Comparison of ENCODE assay signal across 8 cellular contexts in genomic region chr9:96417610-96418073, GRCh38. TPM values are rescaled to one million over a fixed set of nuclear protein-coding genes. Genes with fewer than 3 reads are reported as not detected.
DNase-seq lines count a peak whose midpoint lies in the region; ATAC-seq, FAIRE-seq and TF ChIP-seq lines count a peak whose summit lies in the region.

No MANE protein-coding gene starts in this region.

- POLR2A ChIA-PET in GM12878 (lab: Charles Lee), result no interaction called here

- peaks cover 31% of the 10 kb centered on the region for H3K4me1 ChIP-seq in GM12878 (ENCODE audit: control insufficient read depth, insufficient read depth, low read length)
- H3K4me1 ChIP-seq in stomach, result peaks cover 19 to 48% (median 35%) of the 10 kb centered on the region in 4 donors

- TF ChIP-seq POLR2A in GM12878 (IDR thresholded peaks at IDR 0.05; ENCODE audit: low read depth, low read length) (0 out of 2 replicates have a peak, but pooled peaks have one; percentile 1), stomach (IDR thresholded peaks at IDR 0.05) (no peak)

- in situ Hi-C loops in GM12878 (cut with MboI), result loop anchor here (10.0 to 25.0 kb wide), 2 partner anchors 1087 to 1220 kb away; partner anchors contain the start of genes NCBP1, TMOD1 and TSTD2

- TF ChIP-seq CTCF in GM12878 (IDR thresholded peaks at IDR 0.05 in 2 of 3, conservative IDR thresholded peaks at IDR 0.05 in 1 of 3; ENCODE audit: control insufficient read depth in 2 of 3, extremely low read depth in 1 of 3, insufficient read depth in 1 of 3, low read depth in 3 of 3, low read length in 3 of 3), result no peak
- TF ChIP-seq CTCF in stomach (IDR thresholded peaks at IDR 0.05), result no peak

- H3K4me3 ChIP-seq in GM12878 (peak overlapping the region; percentile 78), stomach (peak overlapping the region; percentile 78 to 95 (median 91))

- no peaks in the 10 kb centered on the region for H3K9me3 ChIP-seq in GM12878 (replicated peaks; ENCODE audit: control insufficient read depth, insufficient read depth, low read length)
- no peaks in the 10 kb centered on the region for H3K9me3 ChIP-seq in stomach

- peak overlapping the region; percentile 81 for H3K27ac ChIP-seq in GM12878 (ENCODE audit: control insufficient read depth, insufficient read depth)
- H3K27ac ChIP-seq in stomach, result peak overlapping the region; percentile 98 to 100 (median 99)

- H2AFZ ChIP-seq in GM12878 (ENCODE audit: control insufficient read depth, low read depth, low read length), result peak overlapping the region; percentile 59

- DNase-seq in M059J (ENCODE audit: low read depth), result peak; percentile 39
- no peak for DNase-seq in GM12878 (ENCODE audit: low read depth, low spot score)
- DNase-seq in left lobe of liver (ENCODE audit: low spot score), result peak; percentile 58
- no peak for DNase-seq in stomach
- no peak for DNase-seq in SKM-1 (lab: John Stamatoyannopoulos, UW; ENCODE audit: unreplicated experiment)
- no peak for DNase-seq in occipital lobe (lab: John Stamatoyannopoulos, UW)
- no peak for DNase-seq in NOMO-1 treated with dmso at 0.1 percent for 144 hours (lab: John Stamatoyannopoulos, UW; ENCODE audit: unreplicated experiment)

- under 1% methylated on average over 28 of the region's 65 CpGs for WGBS in GM12878 (ENCODE audit: insufficient coverage, insufficient replicate concordance, low lambda C conversion rate, missing lambda C conversion rate)
- WGBS in stomach, 5 donors, result 0 to 3% (median 0%) methylated on average over 8 to 65 of the region's 65 CpGs

- no peaks in the 10 kb centered on the region for H4K20me1 ChIP-seq in GM12878 (ENCODE audit: control insufficient read depth, insufficient read depth)

- SMC1A ChIA-PET in GM12878 (lab: Charles Lee; ENCODE audit: uncharacterized antibody, unreplicated experiment), result no interaction called here

- H3K36me3 ChIP-seq in GM12878 (ENCODE audit: control insufficient read depth in 2 of 2, insufficient read depth in 2 of 2, low read length in 1 of 2), result no peaks in the 10 kb centered on the region
- H3K36me3 ChIP-seq in stomach, result no peaks in the 10 kb centered on the region

- peak; percentile 0 for ATAC-seq in GM19328 (IDR thresholded peaks at IDR 0.05; ENCODE audit: unreplicated experiment)
- ATAC-seq in GM12878, result no peak
- no peak for ATAC-seq in left lobe of liver

- TF ChIP-seq EP300 in GM12878 (IDR thresholded peaks at IDR 0.05; ENCODE audit: borderline replicate concordance in 1 of 2, control insufficient read depth in 1 of 2, low read depth in 2 of 2, low read length in 2 of 2) (no peak), stomach (IDR thresholded peaks at IDR 0.05) (no peak)

- intact Hi-C loops in GM12878 (cut with micrococcal nuclease; ENCODE audit: unreplicated experiment), result loop anchor here (2.0 to 10.0 kb wide), 2 partner anchors 33 to 147 kb away; partner anchors contain the start of gene HABP4
- intact Hi-C loops in stomach (cut with DNase I; ENCODE audit: low total_unique reads), result no loop called here

- CTCF ChIA-PET in GM12878 (lab: Yijun Ruan, JAX), result no interaction called here

- H3K79me2 ChIP-seq in GM12878 (ENCODE audit: control insufficient read depth, insufficient read depth, low read length), result peaks cover 42% of the 10 kb centered on the region

- H3K9ac ChIP-seq in GM12878 (ENCODE audit: control insufficient read depth, insufficient read depth, low read length), result peak overlapping the region; percentile 86

- BruUV-seq in GM12878 (replicated peaks; lab: Mats Ljungman, UMichigan), result TSS peak; percentile 61

- RAD21 ChIA-PET in GM12878 (lab: Charles Lee; ENCODE audit: unreplicated experiment), result no interaction called here

- H3K27me3 ChIP-seq in GM12878 (replicated peaks in 1 of 2; ENCODE audit: control insufficient read depth in 2 of 2, insufficient read depth in 2 of 2, low read length in 1 of 2) (no peaks in the 10 kb centered on the region), stomach (no peaks in the 10 kb centered on the region)

- H3K4me2 ChIP-seq in GM12878 (ENCODE audit: control insufficient read depth, insufficient read depth), result peak overlapping the region; percentile 88

- no peak for TF ChIP-seq RAD21 in GM12878 (IDR thresholded peaks at IDR 0.05; ENCODE audit: insufficient read depth, low read depth, low read length)

- no peak for FAIRE-seq in GM12878 (lab: Jason Lieb, UNC)

TF ChIP-seq in GM12878, 131 proteins besides CTCF, POLR2A, EP300 and RAD21:
- TF ChIP-seq POLR2AphosphoS2 (IDR thresholded peaks at IDR 0.05; ENCODE audit: low read depth, low read length) (no peak), HDAC2 (IDR thresholded peaks at IDR 0.05) (no peak), LARP7 (IDR thresholded peaks at IDR 0.05) (0 out of 2 replicates have a peak, but pooled peaks have one; percentile 60)

RNA-seq across cellular contexts. Expression of gene ZNF367, which starts 0.5 kb away (rescaled TPM):
- 18.5 and 28.3 TPM in 2 replicates for total RNA-seq in M059J (2014; rRNA removed; shearing (Covaris generic))
- total RNA-seq in GM12878 (2013; cell fraction: nucleolus; rRNA removed), result 9.3 and 9.5 TPM in 2 replicates
- total RNA-seq in GM12878 (2014; rRNA removed), result 16.3 and 17.8 TPM in 2 replicates
- 15.5 and 15.6 TPM in 2 replicates for total RNA-seq in GM12878 (2014; rRNA removed; fragmentation: Illumina TruSeq; extraction: Trizol)
- total RNA-seq in GM12878 (2021), result 14.3 and 15.7 TPM in 2 replicates
- 3.8 TPM for polyA plus RNA-seq in GM12878 (2011; ENCODE audit: low read depth)
- 10.2 and 14.5 TPM in 2 replicates for polyA plus RNA-seq in GM12878 (2011; rRNA removed)
- 4.3 and 4.9 TPM in 2 replicates for polyA plus RNA-seq in GM12878 (2011; cell fraction: cytosol; rRNA removed)
- polyA plus RNA-seq in GM12878 (2011; cell fraction: nucleus; rRNA removed), result 5.7 and 6.0 TPM in 2 replicates
- 5.4 and 8.0 TPM in 2 replicates for polyA plus RNA-seq in GM12878 (2012)
- polyA plus RNA-seq in GM12878 (2014; fragmentation: Illumina TruSeq; extraction: Trizol), result 13.3 and 14.7 TPM in 2 replicates
- 1 to 10 TPM; 3.9 to 5.5 TPM for polyA plus RNA-seq in GM12878 (2014; fragmentation: Nextera tagmentation; extraction: Ambion mirVana)
- 9.8 and 12.0 TPM in 2 replicates for polyA plus RNA-seq in GM12878 (2014; rRNA removed)
- 1 to 10 TPM; 2.9 to 6.2 TPM for polyA plus RNA-seq in GM12878 (2016; fragmentation: Nextera tagmentation; extraction: Ambion mirVana)
- 4.0 and 5.5 TPM in 2 replicates for polyA minus RNA-seq in GM12878 (2011; rRNA and poly(A)+ RNA removed)
- polyA minus RNA-seq in GM12878 (2011; cell fraction: cytosol; rRNA and poly(A)+ RNA removed), result 4.9 and 5.6 TPM in 2 replicates
- polyA minus RNA-seq in GM12878 (2011; cell fraction: nucleus; rRNA and poly(A)+ RNA removed), result 3.0 and 5.5 TPM in 2 replicates
- 1.0 TPM for total RNA-seq in left lobe of liver
- total RNA-seq in stomach, result 1 to 10 TPM in 3 of 5 donors, under 1 TPM in 1, not detected in 1; 0.58 to 9.8 (median 5.4) TPM
- polyA plus RNA-seq in stomach, result 1 to 10 TPM; 1.6 to 1.9 (median 1.8) TPM
- total RNA-seq in occipital lobe, result 3.3 TPM

RNA-seq across cellular contexts. Expression of gene HABP4, which starts 32.3 kb away (rescaled TPM):
- total RNA-seq in M059J (2014; rRNA removed; shearing (Covaris generic)), result 9.2 and 13.6 TPM in 2 replicates
- total RNA-seq in GM12878 (2013; cell fraction: nucleolus; rRNA removed), result 4.0 and 4.4 TPM in 2 replicates
- total RNA-seq in GM12878 (2014; rRNA removed), result 10.7 and 12.3 TPM in 2 replicates
- 13.1 and 13.6 TPM in 2 replicates for total RNA-seq in GM12878 (2014; rRNA removed; fragmentation: Illumina TruSeq; extraction: Trizol)
- 13.6 and 13.7 TPM in 2 replicates for total RNA-seq in GM12878 (2021)
- 2.1 TPM for polyA plus RNA-seq in GM12878 (2011; ENCODE audit: low read depth)
- 6.8 and 9.2 TPM in 2 replicates for polyA plus RNA-seq in GM12878 (2011; rRNA removed)
- polyA plus RNA-seq in GM12878 (2011; cell fraction: cytosol; rRNA removed), result 3.8 and 4.2 TPM in 2 replicates
- polyA plus RNA-seq in GM12878 (2011; cell fraction: nucleus; rRNA removed), result 3.4 and 3.9 TPM in 2 replicates
- 2.8 and 2.9 TPM in 2 replicates for polyA plus RNA-seq in GM12878 (2012)
- 12.5 and 13.2 TPM in 2 replicates for polyA plus RNA-seq in GM12878 (2014; fragmentation: Illumina TruSeq; extraction: Trizol)
- 1 to 10 TPM; 4.4 to 5.7 TPM for polyA plus RNA-seq in GM12878 (2014; fragmentation: Nextera tagmentation; extraction: Ambion mirVana)
- 14.7 and 15.1 TPM in 2 replicates for polyA plus RNA-seq in GM12878 (2014; rRNA removed)
- 10 to 100 TPM in 1 of 2 experiments, 1 to 10 TPM in 1; 1.6 to 15.4 TPM for polyA plus RNA-seq in GM12878 (2016; fragmentation: Nextera tagmentation; extraction: Ambion mirVana)
- 1.2 and 2.1 TPM in 2 replicates for polyA minus RNA-seq in GM12878 (2011; rRNA and poly(A)+ RNA removed)
- 1.2 and 1.3 TPM in 2 replicates for polyA minus RNA-seq in GM12878 (2011; cell fraction: cytosol; rRNA and poly(A)+ RNA removed)
- polyA minus RNA-seq in GM12878 (2011; cell fraction: nucleus; rRNA and poly(A)+ RNA removed), result 0.97 and 1.1 TPM in 2 replicates
- 2.4 TPM for total RNA-seq in left lobe of liver
- 10 to 100 TPM in 2 of 5 donors, 1 to 10 TPM in 2, under 1 TPM in 1; 0.58 to 45.1 (median 9.2) TPM for total RNA-seq in stomach
- 10 to 100 TPM in 2 of 3 donors, 1 to 10 TPM in 1; 9.6 to 13.2 (median 10.2) TPM for polyA plus RNA-seq in stomach
- total RNA-seq in occipital lobe, result 10.5 TPM

RNA-seq across cellular contexts. Expression of gene SLC35D2, which starts 34.1 kb away (rescaled TPM):
- 32.1 and 51.3 TPM in 2 replicates for total RNA-seq in M059J (2014; rRNA removed; shearing (Covaris generic))
- total RNA-seq in GM12878 (2013; cell fraction: nucleolus; rRNA removed), result 9.0 and 9.9 TPM in 2 replicates
- 3.6 and 4.4 TPM in 2 replicates for total RNA-seq in GM12878 (2014; rRNA removed)
- total RNA-seq in GM12878 (2014; rRNA removed; fragmentation: Illumina TruSeq; extraction: Trizol), result 5.2 and 5.5 TPM in 2 replicates
- total RNA-seq in GM12878 (2021), result 6.1 and 6.5 TPM in 2 replicates
- polyA plus RNA-seq in GM12878 (2011; ENCODE audit: low read depth), result 6.9 TPM
- 0.99 and 1.4 TPM in 2 replicates for polyA plus RNA-seq in GM12878 (2011; rRNA removed)
- polyA plus RNA-seq in GM12878 (2011; cell fraction: cytosol; rRNA removed), result 0.42 and 0.61 TPM in 2 replicates
- 0.51 and 0.61 TPM in 2 replicates for polyA plus RNA-seq in GM12878 (2011; cell fraction: nucleus; rRNA removed)
- 9.5 and 10.8 TPM in 2 replicates for polyA plus RNA-seq in GM12878 (2012)
- 6.3 TPM in 2 replicates for polyA plus RNA-seq in GM12878 (2014; fragmentation: Illumina TruSeq; extraction: Trizol)
- 1 to 10 TPM; 1.3 to 3.3 TPM for polyA plus RNA-seq in GM12878 (2014; fragmentation: Nextera tagmentation; extraction: Ambion mirVana)
- 2.8 and 6.0 TPM in 2 replicates for polyA plus RNA-seq in GM12878 (2014; rRNA removed)
- polyA plus RNA-seq in GM12878 (2016; fragmentation: Nextera tagmentation; extraction: Ambion mirVana), result 1 to 10 TPM in 1 of 2 experiments, under 1 TPM in 1; 0.64 to 3.2 TPM
- polyA minus RNA-seq in GM12878 (2011; rRNA and poly(A)+ RNA removed), result 0.66 and 1.3 TPM in 2 replicates
- not detected in 2 replicates for polyA minus RNA-seq in GM12878 (2011; cell fraction: cytosol; rRNA and poly(A)+ RNA removed)
- polyA minus RNA-seq in GM12878 (2011; cell fraction: nucleus; rRNA and poly(A)+ RNA removed), result not detected in 2 replicates
- 33.2 TPM for total RNA-seq in left lobe of liver
- total RNA-seq in stomach, result 10 to 100 TPM; 13.8 to 43.3 (median 20.7) TPM
- polyA plus RNA-seq in stomach, result 10 to 100 TPM; 21.5 to 42.0 (median 23.3) TPM
- total RNA-seq in occipital lobe, result 2.2 TPM

Comparison
In these comparisons a context has a peak if more than half of its experiments do, and no peak if none do; other contexts are left out.
1. DNase-seq: peak in M059J (single experiment) and left lobe of liver (single experiment); none in GM12878 (single experiment), stomach (single experiment), SKM-1 (single experiment), occipital lobe (single experiment) and NOMO-1 treated with dmso at 0.1 percent for 144 hours (single experiment).